In genomic region chr17:36592316-36592710, GRCh38 we compare ENCODE assay signal across 8 cellular contexts. TPM values are rescaled to one million over a fixed set of nuclear protein-coding genes. Genes with fewer than 3 reads are reported as not detected.
DNase-seq lines count a peak whose midpoint lies in the region; ATAC-seq and TF ChIP-seq lines count a peak whose summit lies in the region.

No MANE protein-coding gene starts in this region.

- H3K9me2 ChIP-seq in PC-9 (ENCODE audit: insufficient read depth), result no peaks in the 10 kb centered on the region

- ATAC-seq in Right ventricle myocardium inferior, result no peak
- peak; percentile 30 for ATAC-seq in mucosa of descending colon
- peak; percentile 20 for ATAC-seq in aorta (ENCODE audit: low FRiP score)
- no peak for ATAC-seq in HG02759 (IDR thresholded peaks at IDR 0.05; ENCODE audit: unreplicated experiment)

- H3F3A ChIP-seq in PC-9 (ENCODE audit: insufficient read depth, low read depth), result peaks cover 24% of the 10 kb centered on the region

- H3K27me3 ChIP-seq in cardiac muscle cell, result no peaks in the 10 kb centered on the region
- H3K27me3 ChIP-seq in PC-9 (ENCODE audit: insufficient read depth, low read depth), result no peaks in the 10 kb centered on the region
- no peaks in the 10 kb centered on the region for H3K27me3 ChIP-seq in ectodermal cell (ENCODE audit: control insufficient read depth, insufficient read depth, low read length, poor library complexity, severe bottlenecking)
- H3K27me3 ChIP-seq in aorta (ENCODE audit: control insufficient read depth in 1 of 2, insufficient read depth in 2 of 2, low read length in 1 of 2), result no peaks in the 10 kb centered on the region

- POLR2A ChIA-PET in PC-9 (lab: Charles Lee; ENCODE audit: unreplicated experiment), result interaction anchor here (0.7 to 1.1 kb wide), 3 partner anchors 9 to 1053 kb away, joined by 3 read pairs; partner anchors contain the start of gene MRM1

- 0 to 1% methylated on average over 19 of the region's 19 CpGs for WGBS in ectodermal cell, 2 experiments
- WGBS in aorta, 2 donors, result 4% methylated on average over 17 to 19 of the region's 19 CpGs

- H3K36me3 ChIP-seq in cardiac muscle cell (peaks cover 16% of the 10 kb centered on the region), PC-9 (ENCODE audit: low read depth) (0 out of 2 replicates have a peak, but pooled peaks cover 3% of the 10 kb centered on the region), ectodermal cell (ENCODE audit: control insufficient read depth, insufficient read depth, low read length) (peaks cover 9% of the 10 kb centered on the region), mucosa of descending colon (ENCODE audit: low read depth) (no peaks in the 10 kb centered on the region), aorta (ENCODE audit: control insufficient read depth in 1 of 2, insufficient read depth in 2 of 2, low read length in 1 of 2) (no peaks in the 10 kb centered on the region)

- intact Hi-C loops in Right ventricle myocardium inferior (cut with DNase I), result loop anchor here (5.0 kb wide), 1 partner anchor 45 kb away; no protein-coding TSS in a partner anchor
- intact Hi-C loops in PC-9 (cut with micrococcal nuclease; ENCODE audit: unreplicated experiment), result no loop called here
- intact Hi-C loops in mucosa of descending colon (cut with DNase I, micrococcal nuclease), result no loop called here
- intact Hi-C loops in aorta (cut with DNase I), result loop anchor here in 1 of 2 donors (5.0 to 10.0 kb wide), 2 partner anchors 45 to 108 kb away; partner anchors contain the start of gene ZNHIT3

- H3K27ac ChIP-seq in cardiac muscle cell (no peak overlapping the region), PC-9 (no peak overlapping the region; the same call in 1 of the 2 replicates), ectodermal cell (ENCODE audit: insufficient read depth, low read depth, low read length, poor library complexity, severe bottlenecking) (peak overlapping the region; percentile 6), aorta (ENCODE audit: low read depth in 1 of 2, low read length in 2 of 2) (no peak overlapping the region)

- BruUV-seq in PC-9 (replicated peaks; lab: Mats Ljungman, UMichigan), result no TSS peak

- H3K4me1 ChIP-seq in cardiac muscle cell (ENCODE audit: low read depth) (peaks cover 11% of the 10 kb centered on the region), PC-9 (replicated peaks; ENCODE audit: insufficient read depth) (peaks cover 17% of the 10 kb centered on the region), ectodermal cell (ENCODE audit: control insufficient read depth, insufficient read depth, low read length) (peaks cover 16% of the 10 kb centered on the region), mucosa of descending colon (ENCODE audit: low read depth) (peaks cover 40% of the 10 kb centered on the region), aorta (ENCODE audit: control insufficient read depth in 1 of 2, insufficient read depth in 2 of 2, low read length in 2 of 2) (no peaks in the 10 kb centered on the region)

- no peaks in the 10 kb centered on the region for H3K9me3 ChIP-seq in cardiac muscle cell (ENCODE audit: low read depth)
- H3K9me3 ChIP-seq in PC-9 (ENCODE audit: insufficient read depth, low read depth), result no peaks in the 10 kb centered on the region
- H3K9me3 ChIP-seq in ectodermal cell (ENCODE audit: control insufficient read depth, low read length), result no peaks in the 10 kb centered on the region
- H3K9me3 ChIP-seq in mucosa of descending colon, result no peaks in the 10 kb centered on the region
- H3K9me3 ChIP-seq in aorta (ENCODE audit: control insufficient read depth, low read length), result no peaks in the 10 kb centered on the region

- peak overlapping the region; percentile 67 for H3K4me3 ChIP-seq in cardiac muscle cell
- H3K4me3 ChIP-seq in PC-9, result peak overlapping the region; percentile 84
- peak overlapping the region; percentile 63 for H3K4me3 ChIP-seq in ectodermal cell (ENCODE audit: insufficient read depth, low read depth, low read length)
- peak overlapping the region; percentile 87 for H3K4me3 ChIP-seq in mucosa of descending colon
- H3K4me3 ChIP-seq in aorta (ENCODE audit: low read length in 2 of 2), result peak overlapping the region; percentile 30 to 83

- H2AFZ ChIP-seq in PC-9, result peak overlapping the region; percentile 76

- H3K79me2 ChIP-seq in PC-9 (ENCODE audit: low read depth), result peaks cover 8% of the 10 kb centered on the region; the same call in 1 of the 2 replicates

- CTCF ChIA-PET in PC-9 (lab: Charles Lee), result interaction anchor here (0.5 to 0.7 kb wide), 4 partner anchors 30 to 977 kb away, joined by 3 to 7 read pairs (median 4); no protein-coding TSS in a partner anchor

- TF ChIP-seq CTCF in cardiac muscle cell (IDR thresholded peaks at IDR 0.05; ENCODE audit: low read depth, low read length) (no peak), PC-9 (conservative IDR thresholded peaks at IDR 0.05) (no peak), mucosa of descending colon (IDR thresholded peaks at IDR 0.05) (no peak)

- H3K4me2 ChIP-seq in PC-9, result peak overlapping the region; percentile 86

- peak; percentile 15 to 23 for DNase-seq in cardiac muscle cell (ENCODE audit: low read depth in 1 of 2, low spot score in 1 of 2)
- DNase-seq in Right ventricle myocardium inferior (ENCODE audit: missing footprints), result no peak
- DNase-seq in PC-9, result peak; percentile 47 to 51
- DNase-seq in mucosa of descending colon, result peak; percentile 52 to 68 (median 65)
- DNase-seq in aorta, result no peak
- no peak for DNase-seq in NCI-H1092 treated with DMSO at 0.1 percent for 48 hours (lab: John Stamatoyannopoulos, UW)

- no peaks in the 10 kb centered on the region for H4K20me1 ChIP-seq in PC-9 (ENCODE audit: insufficient read depth)

RNA-seq across cellular contexts. Expression of gene DHRS11, which starts 0.6 kb away (rescaled TPM):
- 21.9 and 26.6 TPM in 2 replicates for total RNA-seq in cardiac muscle cell
- 23.7 and 25.0 TPM in 2 replicates for polyA plus RNA-seq in cardiac muscle cell
- 15.7 TPM for total RNA-seq in Right ventricle myocardium inferior
- total RNA-seq in PC-9 (2021), result 18.0 and 24.2 TPM in 2 replicates
- 32.5 TPM for polyA plus RNA-seq in ectodermal cell (2013, experiment 1 of 4)
- polyA plus RNA-seq in ectodermal cell (2013, experiment 2 of 4), result 27.0 TPM
- polyA plus RNA-seq in ectodermal cell (2013, experiment 3 of 4), result 24.3 TPM
- 26.6 TPM for polyA plus RNA-seq in ectodermal cell (2013, experiment 4 of 4)
- 100 to 1,000 TPM; 146 to 295 (median 162) TPM for total RNA-seq in mucosa of descending colon
- total RNA-seq in aorta, result 1 to 10 TPM; 6.0 to 6.5 TPM
- polyA plus RNA-seq in aorta, result 10 to 100 TPM in 1 of 2 donors, 1 to 10 TPM in 1; 8.4 to 50.5 TPM

RNA-seq across cellular contexts. Expression of gene MRM1, which starts 9.1 kb away (rescaled TPM):
- total RNA-seq in cardiac muscle cell (8.9 and 9.5 TPM in 2 replicates), Right ventricle myocardium inferior (9.4 TPM), PC-9 (2021) (9.6 and 10.9 TPM in 2 replicates), mucosa of descending colon (10 to 100 TPM in 1 of 3 donors, 1 to 10 TPM in 2; 8.2 to 12.8 (median 8.3) TPM), aorta (1 to 10 TPM; 2.7 to 3.6 TPM)
- polyA plus RNA-seq in cardiac muscle cell (8.9 and 10.0 TPM in 2 replicates), aorta (1 to 10 TPM; 2.1 to 4.3 TPM)
- polyA plus RNA-seq in ectodermal cell (2013, experiment 1 of 4), result 2.4 TPM
- polyA plus RNA-seq in ectodermal cell (2013, experiment 2 of 4), result 2.3 TPM
- polyA plus RNA-seq in ectodermal cell (2013, experiment 3 of 4), result 2.4 TPM
- 2.1 TPM for polyA plus RNA-seq in ectodermal cell (2013, experiment 4 of 4)

RNA-seq across cellular contexts. Expression of gene GGNBP2, which starts 47.6 kb away (rescaled TPM):
- total RNA-seq in cardiac muscle cell (33.2 and 54.3 TPM in 2 replicates), Right ventricle myocardium inferior (44.5 TPM), PC-9 (2021) (51.4 and 59.6 TPM in 2 replicates), mucosa of descending colon (10 to 100 TPM; 80.4 to 93.4 (median 90.7) TPM), aorta (10 to 100 TPM; 73.9 to 80.4 TPM)
- polyA plus RNA-seq in cardiac muscle cell (48.1 and 63.2 TPM in 2 replicates), aorta (10 to 100 TPM; 37.4 to 53.8 TPM)
- 62.0 TPM for polyA plus RNA-seq in ectodermal cell (2013, experiment 1 of 4)
- polyA plus RNA-seq in ectodermal cell (2013, experiment 2 of 4), result 65.5 TPM
- polyA plus RNA-seq in ectodermal cell (2013, experiment 3 of 4), result 50.3 TPM
- 60.0 TPM for polyA plus RNA-seq in ectodermal cell (2013, experiment 4 of 4)

RNA-seq across cellular contexts. Expression of gene PIGW, which starts 57.5 kb away (rescaled TPM):
- 2.3 and 5.8 TPM in 2 replicates for total RNA-seq in cardiac muscle cell
- polyA plus RNA-seq in cardiac muscle cell, result 10.4 and 11.8 TPM in 2 replicates
- total RNA-seq in Right ventricle myocardium inferior, result 5.8 TPM
- 6.3 and 8.0 TPM in 2 replicates for total RNA-seq in PC-9 (2021)
- 18.9 TPM for polyA plus RNA-seq in ectodermal cell (2013, experiment 1 of 4)
- 19.1 TPM for polyA plus RNA-seq in ectodermal cell (2013, experiment 2 of 4)
- polyA plus RNA-seq in ectodermal cell (2013, experiment 3 of 4), result 12.1 TPM
- 12.2 TPM for polyA plus RNA-seq in ectodermal cell (2013, experiment 4 of 4)
- 10 to 100 TPM in 1 of 3 donors, 1 to 10 TPM in 2; 4.6 to 10.2 (median 7.0) TPM for total RNA-seq in mucosa of descending colon
- 1 to 10 TPM; 4.7 to 4.9 TPM for total RNA-seq in aorta
- polyA plus RNA-seq in aorta, result 1 to 10 TPM; 2.1 to 5.1 TPM

RNA-seq across cellular contexts. Expression of gene MYO19, which starts 57.6 kb away (rescaled TPM):
- total RNA-seq in cardiac muscle cell (26.7 and 50.8 TPM in 2 replicates), Right ventricle myocardium inferior (16.1 TPM), PC-9 (2021) (110 and 115 TPM in 2 replicates), mucosa of descending colon (100 to 1,000 TPM in 1 of 3 donors, 10 to 100 TPM in 2; 67.5 to 103 (median 93.4) TPM), aorta (10 to 100 TPM; 37.1 to 57.3 TPM)
- polyA plus RNA-seq in cardiac muscle cell (21.0 and 28.9 TPM in 2 replicates), aorta (10 to 100 TPM; 13.1 to 27.4 TPM)
- polyA plus RNA-seq in ectodermal cell (2013, experiment 1 of 4), result 97.1 TPM
- 90.2 TPM for polyA plus RNA-seq in ectodermal cell (2013, experiment 2 of 4)
- 61.9 TPM for polyA plus RNA-seq in ectodermal cell (2013, experiment 3 of 4)
- polyA plus RNA-seq in ectodermal cell (2013, experiment 4 of 4), result 70.7 TPM

Comparison
In these comparisons a context has a peak if more than half of its experiments do, and no peak if none do; other contexts are left out.
1. DNase-seq: peak in cardiac muscle cell (2 of 2), PC-9 (2 of 2) and mucosa of descending colon (3 of 3); none in Right ventricle myocardium inferior (single experiment), aorta (0 of 2) and NCI-H1092 treated with DMSO at 0.1 percent for 48 hours (single experiment).
2. ATAC-seq: peak in mucosa of descending colon (single experiment) and aorta (single experiment); none in Right ventricle myocardium inferior (single experiment) and HG02759 (single experiment).
3. Peak in every context shown above with its lines, with median percentiles within 50 percentile points of each other: H3K4me3 ChIP-seq.